Comparison of ENCODE assay signal across 2 cellular contexts in genomic region chr4:106201373-106201772, GRCh38.
TF ChIP-seq lines count a peak whose summit lies in the region.

No MANE protein-coding gene starts in this region.

TF ChIP-seq in Ishikawa, 13 proteins besides CTCF, POLR2A, EP300 and RAD21:
- TF ChIP-seq REST (IDR thresholded peaks at IDR 0.05; ENCODE audit: low read depth) (no peak), TCF12 (IDR thresholded peaks at IDR 0.05; ENCODE audit: low read depth) (no peak), YY1 (IDR thresholded peaks at IDR 0.05; ENCODE audit: low read depth) (no peak), CREB1 (IDR thresholded peaks at IDR 0.05; ENCODE audit: low read depth) (no peak), NFIC (IDR thresholded peaks at IDR 0.05) (no peak), FOXM1 (IDR thresholded peaks at IDR 0.05; ENCODE audit: borderline replicate concordance, low read depth) (no peak), MAX (IDR thresholded peaks at IDR 0.05) (no peak), TEAD4 (IDR thresholded peaks at IDR 0.05) (no peak), EGR1 (IDR thresholded peaks at IDR 0.05) (no peak), TAF1 (IDR thresholded peaks at IDR 0.05; ENCODE audit: low read depth) (no peak), USF1 (IDR thresholded peaks at IDR 0.05) (no peak), CEBPB (IDR thresholded peaks at IDR 0.05) (no peak), ZBTB7A (IDR thresholded peaks at IDR 0.05; ENCODE audit: low read depth) (no peak)

TF ChIP-seq in WTC11, 78 proteins besides CTCF, POLR2A, EP300 and RAD21 (continued from another document):
- TF ChIP-seq ATF6 (CRISPR knock-in tag; IDR thresholded peaks at IDR 0.05): no peak
- no peak for TF ChIP-seq CDX4 (CRISPR knock-in tag; IDR thresholded peaks at IDR 0.05; ENCODE audit: borderline replicate concordance)
- TF ChIP-seq SOX15 (CRISPR knock-in tag; IDR thresholded peaks at IDR 0.05): no peak
- no peak for TF ChIP-seq CREM (CRISPR knock-in tag; IDR thresholded peaks at IDR 0.05)
- TF ChIP-seq SMAD4 (CRISPR knock-in tag; IDR thresholded peaks at IDR 0.05): no peak
- TF ChIP-seq E2F1 (CRISPR knock-in tag; IDR thresholded peaks at IDR 0.05): no peak
- TF ChIP-seq ELF4 (CRISPR knock-in tag; IDR thresholded peaks at IDR 0.05; ENCODE audit: low read depth): no peak
